Comparison of ENCODE assay signal across 23 cellular contexts in the genomic region with DNA sequence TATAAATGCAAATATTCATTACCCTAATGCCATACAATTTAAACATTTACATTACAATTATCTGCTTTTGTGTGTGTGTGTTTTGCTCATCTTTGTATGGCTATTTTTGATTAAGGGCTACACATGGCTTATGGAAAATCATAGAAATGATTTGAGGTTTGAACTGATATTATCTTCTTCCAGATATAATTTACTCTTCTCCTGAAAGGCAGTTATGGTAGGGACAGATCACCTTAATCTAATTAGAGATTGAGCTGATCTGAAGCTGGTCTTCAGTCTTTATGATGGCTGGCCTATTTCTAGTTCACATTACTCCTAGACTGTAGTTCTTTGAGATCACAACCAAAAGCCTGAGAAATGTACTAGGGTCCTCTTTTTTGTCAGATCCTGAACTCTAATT.
"Had no signal": no experiment of that assay in that cellular context is flagged by ENCODE, and none has a peak within 500 bp of the region (broad histone marks: within the 10 kb centered on the region; RNA-seq: fewer than 3 reads in every experiment).

No MANE protein-coding gene starts in this region.

- H3K4me1 ChIP-seq: left ventricle myocardium inferior, right atrium auricular region, right lobe of liver, tibial nerve, uterus had no signal

- ATAC-seq: natural killer cell; right lobe of liver; stimulated activated memory B cell treated with anti-CD40 and anti-IgM and Interleukin-4, amounts not matched to agents 10 μg/mL and 1 μg/mL and 100 μg/mL, for 72 hours; stimulated activated naive CD8-positive, alpha-beta T cell treated with anti-CD3 and anti-CD28 coated beads, Interleukin-15, amount 100 ng/mL, for 72 hours had no signal

- H3K36me3 ChIP-seq: left ventricle myocardium inferior, neural progenitor cell, ovary, right atrium auricular region, right lobe of liver, uterus had no signal

- H3K27ac ChIP-seq: left ventricle myocardium inferior, neural progenitor cell, ovary, right atrium auricular region, right lobe of liver, tibial nerve, uterus had no signal

- H3K4me3 ChIP-seq: left ventricle myocardium inferior, lung, neural progenitor cell, ovary, right atrium auricular region, right lobe of liver, smooth muscle cell, tibial nerve, uterus had no signal

- H3K9me3 ChIP-seq: left ventricle myocardium inferior, ovary, right atrium auricular region, right lobe of liver, tibial nerve, uterus had no signal

- H3K27me3 ChIP-seq: neural progenitor cell, ovary, right atrium auricular region, right lobe of liver, tibial nerve, uterus had no signal

- DNase-seq: hypothalamus; immature natural killer cell; left ventricle myocardium inferior; mesendoderm; naive B cell; natural killer cell; nephron progenitor cell; ovary; right lobe of liver; stimulated activated CD4-positive, alpha-beta T cell treated with anti-CD3 and anti-CD28 coated beads, Interleukin-1b, Interleukin-23, amount 100 ng/mL, for 48 hours; stimulated activated CD4-positive, alpha-beta T cell treated with anti-CD3 and anti-CD28 coated beads, Interleukin-2, amount 100 ng/mL, for 48 hours; stimulated activated CD4-positive, alpha-beta T cell treated with anti-CD3 and anti-CD28 coated beads, Interleukin-4, amount 100 ng/mL, for 4 hours; stimulated activated CD8-positive, alpha-beta memory T cell treated with anti-CD3 and anti-CD28 coated beads, Interleukin-4, amount 100 ng/mL, for 48 hours; stimulated activated naive CD4-positive, alpha-beta T cell treated with Interleukin-2 at 50 U/mL for 16 hours; stimulated activated naive CD8-positive, alpha-beta T cell treated with anti-CD3 and anti-CD28 coated beads, Interleukin-15, amount 100 ng/mL, for 72 hours; substantia nigra; uterus had no signal
